In genomic region chr6:39049575-39050283, GRCh38 we compare ENCODE assay signal across 16 cellular contexts. TPM values are rescaled to one million over a fixed set of nuclear protein-coding genes. Genes with fewer than 3 reads are reported as not detected.
DNase-seq lines count a peak whose midpoint lies in the region; ATAC-seq and TF ChIP-seq lines count a peak whose summit lies in the region.
"Had no signal": no experiment of that assay in that cellular context is flagged by ENCODE, and none has a peak within 500 bp of the region (broad histone marks: within the 10 kb centered on the region; RNA-seq: fewer than 3 reads in every experiment).

No MANE protein-coding gene starts in this region.

- ATAC-seq in GM23338 = peak; percentile 12

- peaks cover 25% of the 10 kb centered on the region; the same call in 1 of the 2 replicates for H3K4me1 ChIP-seq in GM23338 (ENCODE audit: insufficient read depth)
- H3K4me1 ChIP-seq: psoas muscle had no signal

- H3K4me1 Mint-ChIP-seq in GM23338 = peaks cover 18% of the 10 kb centered on the region
- H3K4me1 Mint-ChIP-seq in endothelial cell (ENCODE audit: unreplicated experiment) = peaks cover 68% of the 10 kb centered on the region
- H3K4me1 Mint-ChIP-seq in nephron progenitor cell = peaks cover 22% of the 10 kb centered on the region

- DNase-seq in GM23338 (ENCODE audit: low spot score) (peak; percentile 57), endothelial cell (ENCODE audit: low spot score) (no peak), nephron progenitor cell (no peak), retina (no peak), DMS153 treated with DMSO at 0.1 percent for 48 hours (lab: John Stamatoyannopoulos, UW; ENCODE audit: unreplicated experiment) (no peak), NCI-H748 treated with DMSO at 0.1 percent for 48 hours (lab: John Stamatoyannopoulos, UW) (no peak)
- DNase-seq: activated gamma-delta T cell, EL, foreskin fibroblast, NCI-H2029 treated with DMSO at 0.1 percent for 48 hours, psoas muscle had no signal

- no peaks in the 10 kb centered on the region for H3F3A ChIP-seq in GM23338 (replicated peaks; ENCODE audit: low read depth)

- no peak overlapping the region for H3K27ac ChIP-seq in GM23338 (ENCODE audit: low read depth)
- H3K27ac ChIP-seq: psoas muscle had no signal

- H3K4me3 Mint-ChIP-seq in GM23338 (peak overlapping the region; percentile 81), endothelial cell (ENCODE audit: unreplicated experiment) (peak overlapping the region; percentile 70), nephron progenitor cell (peak overlapping the region; percentile 79)

- H3K9me3 Mint-ChIP-seq in GM23338 = no peaks in the 10 kb centered on the region
- H3K9me3 Mint-ChIP-seq in endothelial cell (ENCODE audit: unreplicated experiment) = no peaks in the 10 kb centered on the region
- H3K9me3 Mint-ChIP-seq in nephron progenitor cell = no peaks in the 10 kb centered on the region

- H3K27me3 Mint-ChIP-seq in GM23338 (ENCODE audit: insufficient read depth, low read depth, poor library complexity) (peaks cover 40% of the 10 kb centered on the region), endothelial cell (ENCODE audit: unreplicated experiment) (peaks cover 16% of the 10 kb centered on the region), nephron progenitor cell (ENCODE audit: low read depth, poor library complexity) (peaks cover 83% of the 10 kb centered on the region)

- peaks cover 40% of the 10 kb centered on the region for H3K27me3 ChIP-seq in GM23338 (ENCODE audit: insufficient read depth)

- TF ChIP-seq CTCF in GM23338 (conservative IDR thresholded peaks at IDR 0.05; ENCODE audit: low read depth in 2 of 2) = peak; percentile 23 to 53; a peak in 2 of 4 replicates
- TF ChIP-seq CTCF in endothelial cell (IDR thresholded peaks at IDR 0.05; ENCODE audit: unreplicated experiment) = no peak
- no peak for TF ChIP-seq CTCF in nephron progenitor cell (IDR thresholded peaks at IDR 0.05)

- TF ChIP-seq RAD21 in Ishikawa (IDR thresholded peaks at IDR 0.05; ENCODE audit: low read depth) = no peak

- H3K27ac Mint-ChIP-seq in GM23338 = no peak overlapping the region
- H3K27ac Mint-ChIP-seq in endothelial cell (ENCODE audit: unreplicated experiment) = no peak overlapping the region
- no peak overlapping the region for H3K27ac Mint-ChIP-seq in nephron progenitor cell
- H3K27ac Mint-ChIP-seq: CD14-positive monocyte had no signal

- no peaks in the 10 kb centered on the region for H3K79me2 ChIP-seq in GM23338 (replicated peaks; ENCODE audit: insufficient read depth)

- TF ChIP-seq EP300 in Ishikawa (IDR thresholded peaks at IDR 0.05; ENCODE audit: borderline replicate concordance) = no peak

- H3K36me3 Mint-ChIP-seq in GM23338 (ENCODE audit: low read depth) (no peaks in the 10 kb centered on the region), endothelial cell (ENCODE audit: low read depth, unreplicated experiment) (peaks cover 7% of the 10 kb centered on the region), nephron progenitor cell (ENCODE audit: low read depth) (no peaks in the 10 kb centered on the region)
- H3K36me3 Mint-ChIP-seq: CD14-positive monocyte had no signal

- no peaks in the 10 kb centered on the region for H3K36me3 ChIP-seq in GM23338 (ENCODE audit: insufficient read depth)

- H3K9me2 ChIP-seq in GM23338 (ENCODE audit: insufficient read depth) = no peaks in the 10 kb centered on the region

- H3K4me3 ChIP-seq in GM23338 = peak overlapping the region; percentile 75

- peak overlapping the region; percentile 92 for H3K4me2 ChIP-seq in GM23338

- H4K20me1 ChIP-seq in GM23338 (replicated peaks; ENCODE audit: insufficient read depth) = peaks cover 7% of the 10 kb centered on the region; the same call in 1 of the 2 replicates

- H2AFZ ChIP-seq in GM23338 = peak overlapping the region; percentile 94; the same call in 1 of the 2 replicates

TF ChIP-seq in GM23338, 12 proteins besides CTCF, POLR2A, EP300 and RAD21:
- TF ChIP-seq, protein P1, sequence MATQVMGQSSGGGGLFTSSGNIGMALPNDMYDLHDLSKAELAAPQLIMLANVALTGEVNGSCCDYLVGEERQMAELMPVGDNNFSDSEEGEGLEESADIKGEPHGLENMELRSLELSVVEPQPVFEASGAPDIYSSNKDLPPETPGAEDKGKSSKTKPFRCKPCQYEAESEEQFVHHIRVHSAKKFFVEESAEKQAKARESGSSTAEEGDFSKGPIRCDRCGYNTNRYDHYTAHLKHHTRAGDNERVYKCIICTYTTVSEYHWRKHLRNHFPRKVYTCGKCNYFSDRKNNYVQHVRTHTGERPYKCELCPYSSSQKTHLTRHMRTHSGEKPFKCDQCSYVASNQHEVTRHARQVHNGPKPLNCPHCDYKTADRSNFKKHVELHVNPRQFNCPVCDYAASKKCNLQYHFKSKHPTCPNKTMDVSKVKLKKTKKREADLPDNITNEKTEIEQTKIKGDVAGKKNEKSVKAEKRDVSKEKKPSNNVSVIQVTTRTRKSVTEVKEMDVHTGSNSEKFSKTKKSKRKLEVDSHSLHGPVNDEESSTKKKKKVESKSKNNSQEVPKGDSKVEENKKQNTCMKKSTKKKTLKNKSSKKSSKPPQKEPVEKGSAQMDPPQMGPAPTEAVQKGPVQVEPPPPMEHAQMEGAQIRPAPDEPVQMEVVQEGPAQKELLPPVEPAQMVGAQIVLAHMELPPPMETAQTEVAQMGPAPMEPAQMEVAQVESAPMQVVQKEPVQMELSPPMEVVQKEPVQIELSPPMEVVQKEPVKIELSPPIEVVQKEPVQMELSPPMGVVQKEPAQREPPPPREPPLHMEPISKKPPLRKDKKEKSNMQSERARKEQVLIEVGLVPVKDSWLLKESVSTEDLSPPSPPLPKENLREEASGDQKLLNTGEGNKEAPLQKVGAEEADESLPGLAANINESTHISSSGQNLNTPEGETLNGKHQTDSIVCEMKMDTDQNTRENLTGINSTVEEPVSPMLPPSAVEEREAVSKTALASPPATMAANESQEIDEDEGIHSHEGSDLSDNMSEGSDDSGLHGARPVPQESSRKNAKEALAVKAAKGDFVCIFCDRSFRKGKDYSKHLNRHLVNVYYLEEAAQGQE (IDR thresholded peaks at IDR 0.05; ENCODE audit: unreplicated experiment) = peak; percentile 50
- TF ChIP-seq STAT1 (IDR thresholded peaks at IDR 0.05; ENCODE audit: unreplicated experiment) = no peak

TF ChIP-seq in Ishikawa, 13 proteins besides CTCF, POLR2A, EP300 and RAD21:
- TF ChIP-seq, protein P1 (IDR thresholded peaks at IDR 0.05; ENCODE audit: low read depth) = peak; percentile 52; the same call in 1 of the 2 replicates
- TF ChIP-seq CREB1 (IDR thresholded peaks at IDR 0.05; ENCODE audit: low read depth) = no peak
TF ChIP-seq in Ishikawa: peak in this region for 1.

RNA-seq across cellular contexts. Expression of gene GLP1R, which starts 1.1 kb away (rescaled TPM):
- 3.6 and 3.7 TPM in 2 replicates for total RNA-seq in GM23338 (2014; rRNA removed; shearing (Covaris generic))
- polyA plus RNA-seq in GM23338 (2016; fragmentation: Nextera tagmentation; extraction: Ambion mirVana) = 0.38 and 0.42 TPM in 2 replicates
- 42.5 TPM for total RNA-seq in endothelial cell (ENCODE audit: unreplicated experiment)
- total RNA-seq: bronchial epithelial cell; psoas muscle; RPMI7951; T-helper 1 cell treated with Interleukin-12 subunit alpha and Interleukin-12 subunit beta and Interleukin-4 antibody, amounts not matched to agents 30 ng/mL and 1 ng/mL, for 36 hours had no signal
- polyA plus RNA-seq: CD14-positive monocyte, psoas muscle had no signal

Comparison
In these comparisons a context has a peak if more than half of its experiments do, and no peak if none do; other contexts are left out.
1. CTCF ChIP-seq: peak in GM23338 (2 of 2); none in endothelial cell (single experiment) and nephron progenitor cell (single experiment).
2. Peak in every context shown above with its lines, with median percentiles within 50 percentile points of each other: H3K4me3 Mint-ChIP-seq.